ENCODE assay signal across 14 cellular contexts in genomic region chr1:12398135-12398450, GRCh38.
"Had no signal": no experiment of that assay in that cellular context is flagged by ENCODE, and none has a peak within 500 bp of the region (broad histone marks: within the 10 kb centered on the region; RNA-seq: fewer than 3 reads in every experiment).

No MANE protein-coding gene starts in this region.

- H3K4me3 ChIP-seq: adrenal gland, lung, SJCRH30 had no signal

- H3K27ac ChIP-seq: adrenal gland, neutrophil, parathyroid adenoma, SJCRH30 had no signal

- DNase-seq: activated CD4-positive, alpha-beta T cell treated with anti-CD3 and anti-CD28 coated beads, Interleukin-2, amount 50 U/mL, for 48 hours; activated CD4-positive, CD25-positive, alpha-beta regulatory T cell treated with anti-CD3 and anti-CD28 coated beads, Interleukin-2, amount 50 U/mL, for 72 hours; activated T-cell treated with anti-CD3 and anti-CD28 coated beads, Interleukin-2, amount 50 U/mL, for 72 hours; adrenal gland; erythroblast; left cardiac atrium; SJCRH30; stimulated activated CD4-positive, alpha-beta T cell treated with anti-CD3 and anti-CD28 coated beads, Interleukin-2, amount 100 ng/mL, for 48 hours; stimulated activated naive B cell treated with anti-CD40 and anti-IgM and Interleukin-4, amounts not matched to agents 10 μg/mL and 1 μg/mL and 100 μg/mL, for 72 hours; T1000 had no signal

- H3K9me3 ChIP-seq: adrenal gland, neutrophil had no signal

- H3K4me3 Mint-ChIP-seq: activated T-cell treated with anti-CD3 and anti-CD28 coated beads, Interleukin-2, amount 50 U/mL, for 72 hours; stimulated activated naive B cell treated with anti-CD40 and anti-IgM and Interleukin-4, amounts not matched to agents 10 μg/mL and 1 μg/mL and 100 μg/mL, for 72 hours; type B pancreatic cell had no signal

- H3K9me3 Mint-ChIP-seq: activated T-cell treated with anti-CD3 and anti-CD28 coated beads, Interleukin-2, amount 50 U/mL, for 72 hours; stimulated activated naive B cell treated with anti-CD40 and anti-IgM and Interleukin-4, amounts not matched to agents 10 μg/mL and 1 μg/mL and 100 μg/mL, for 72 hours had no signal

- H3K27me3 Mint-ChIP-seq: stimulated activated naive B cell treated with anti-CD40 and anti-IgM and Interleukin-4, amounts not matched to agents 10 μg/mL and 1 μg/mL and 100 μg/mL, for 72 hours; type B pancreatic cell had no signal

- H3K4me1 ChIP-seq: SJCRH30 had no signal

- H3K27ac Mint-ChIP-seq: activated T-cell treated with anti-CD3 and anti-CD28 coated beads, Interleukin-2, amount 50 U/mL, for 72 hours; stimulated activated naive B cell treated with anti-CD40 and anti-IgM and Interleukin-4, amounts not matched to agents 10 μg/mL and 1 μg/mL and 100 μg/mL, for 72 hours; type B pancreatic cell had no signal

- H3K27me3 ChIP-seq: adrenal gland, neutrophil, SJCRH30 had no signal

- ATAC-seq: stimulated activated naive B cell treated with anti-CD40 and anti-IgM and Interleukin-4, amounts not matched to agents 10 μg/mL and 1 μg/mL and 100 μg/mL, for 72 hours had no signal
